In genomic region chr15:67253517-67254237, GRCh38 we compare ENCODE assay signal across 8 cellular contexts. TPM values are rescaled to one million over a fixed set of nuclear protein-coding genes. Genes with fewer than 3 reads are reported as not detected.
DNase-seq lines count a peak whose midpoint lies in the region; ATAC-seq lines count a peak whose summit lies in the region.

No MANE protein-coding gene starts in this region.

- DNase-seq in Ammon's horn (ENCODE audit: low spot score), result peak; percentile 3
- peak; percentile 20 for DNase-seq in HS-27A (ENCODE audit: low read depth)
- DNase-seq in activated T-helper 2 cell treated with anti-CD3 and anti-CD28 coated beads, Interferon-gamma antibody, Interleukin-2, Interleukin-4, amounts not matched to agents 10 μg/mL and 5 μg/mL and 100 μg/mL, durations not matched to agents 14 hours and 24 hours and 36 hours (ENCODE audit: low spot score), result no peak
- no peak for DNase-seq in stimulated activated naive CD8-positive, alpha-beta T cell treated with anti-CD3 and anti-CD28 coated beads, Interleukin-15, amount 100 ng/mL, for 72 hours
- no peak for DNase-seq in SKM-1 treated with dmso at 0.1 percent for 144 hours (lab: John Stamatoyannopoulos, UW; ENCODE audit: unreplicated experiment)
- DNase-seq in GM19238 (ENCODE audit: insufficient read length, low spot score), result no peak

- intact Hi-C loops in activated T-helper 2 cell treated with anti-CD3 and anti-CD28 coated beads, Interferon-gamma antibody, Interleukin-2, Interleukin-4, amounts not matched to agents 10 μg/mL and 5 μg/mL and 100 μg/mL, durations not matched to agents 14 hours and 24 hours and 36 hours (cut with micrococcal nuclease), result loop anchor here (1.0 to 2.0 kb wide), 2 partner anchors 12 to 307 kb away; no protein-coding TSS in a partner anchor

- peaks cover 36% of the 10 kb centered on the region for H3K4me1 Mint-ChIP-seq in activated T-helper 2 cell treated with anti-CD3 and anti-CD28 coated beads, Interferon-gamma antibody, Interleukin-2, Interleukin-4, amounts not matched to agents 10 μg/mL and 5 μg/mL and 100 μg/mL, durations not matched to agents 14 hours and 24 hours and 36 hours (ENCODE audit: low read depth)
- peaks cover 53% of the 10 kb centered on the region for H3K4me1 Mint-ChIP-seq in stimulated activated naive CD8-positive, alpha-beta T cell treated with anti-CD3 and anti-CD28 coated beads, Interleukin-15, amount 100 ng/mL, for 72 hours

- H3K4me3 ChIP-seq in iPS-18c (ENCODE audit: insufficient read depth, low read depth, low read length), result peak overlapping the region; percentile 95

- peak overlapping the region; percentile 94 for H3K4me3 Mint-ChIP-seq in activated T-helper 2 cell treated with anti-CD3 and anti-CD28 coated beads, Interferon-gamma antibody, Interleukin-2, Interleukin-4, amounts not matched to agents 10 μg/mL and 5 μg/mL and 100 μg/mL, durations not matched to agents 14 hours and 24 hours and 36 hours (ENCODE audit: low read depth)
- peak overlapping the region; percentile 97 for H3K4me3 Mint-ChIP-seq in stimulated activated naive CD8-positive, alpha-beta T cell treated with anti-CD3 and anti-CD28 coated beads, Interleukin-15, amount 100 ng/mL, for 72 hours

- no peaks in the 10 kb centered on the region for H3K9me3 Mint-ChIP-seq in activated T-helper 2 cell treated with anti-CD3 and anti-CD28 coated beads, Interferon-gamma antibody, Interleukin-2, Interleukin-4, amounts not matched to agents 10 μg/mL and 5 μg/mL and 100 μg/mL, durations not matched to agents 14 hours and 24 hours and 36 hours
- H3K9me3 Mint-ChIP-seq in stimulated activated naive CD8-positive, alpha-beta T cell treated with anti-CD3 and anti-CD28 coated beads, Interleukin-15, amount 100 ng/mL, for 72 hours, result no peaks in the 10 kb centered on the region

- peak overlapping the region; percentile 96 for H3K27ac Mint-ChIP-seq in activated T-helper 2 cell treated with anti-CD3 and anti-CD28 coated beads, Interferon-gamma antibody, Interleukin-2, Interleukin-4, amounts not matched to agents 10 μg/mL and 5 μg/mL and 100 μg/mL, durations not matched to agents 14 hours and 24 hours and 36 hours
- peak overlapping the region; percentile 97 to 98 for H3K27ac Mint-ChIP-seq in stimulated activated naive CD8-positive, alpha-beta T cell treated with anti-CD3 and anti-CD28 coated beads, Interleukin-15, amount 100 ng/mL, for 72 hours

- ATAC-seq in stimulated activated naive CD8-positive, alpha-beta T cell treated with anti-CD3 and anti-CD28 coated beads, Interleukin-15, amount 100 ng/mL, for 72 hours, result no peak
- ATAC-seq in HG03520 (IDR thresholded peaks at IDR 0.05; ENCODE audit: unreplicated experiment), result no peak

- peaks cover 12% of the 10 kb centered on the region for H3K27me3 Mint-ChIP-seq in activated T-helper 2 cell treated with anti-CD3 and anti-CD28 coated beads, Interferon-gamma antibody, Interleukin-2, Interleukin-4, amounts not matched to agents 10 μg/mL and 5 μg/mL and 100 μg/mL, durations not matched to agents 14 hours and 24 hours and 36 hours (ENCODE audit: low read depth)
- peaks cover 11% of the 10 kb centered on the region for H3K27me3 Mint-ChIP-seq in stimulated activated naive CD8-positive, alpha-beta T cell treated with anti-CD3 and anti-CD28 coated beads, Interleukin-15, amount 100 ng/mL, for 72 hours

- H3K36me3 Mint-ChIP-seq in activated T-helper 2 cell treated with anti-CD3 and anti-CD28 coated beads, Interferon-gamma antibody, Interleukin-2, Interleukin-4, amounts not matched to agents 10 μg/mL and 5 μg/mL and 100 μg/mL, durations not matched to agents 14 hours and 24 hours and 36 hours (ENCODE audit: low read depth), result peaks cover 13% of the 10 kb centered on the region

- no peaks in the 10 kb centered on the region for H3K9me3 ChIP-seq in iPS-18c (ENCODE audit: control insufficient read depth, insufficient read depth, low read length)

RNA-seq across cellular contexts. Expression of gene AAGAB, which starts 0.8 kb away (rescaled TPM):
- total RNA-seq in activated T-helper 2 cell treated with anti-CD3 and anti-CD28 coated beads, Interferon-gamma antibody, Interleukin-2, Interleukin-4, amounts not matched to agents 10 μg/mL and 5 μg/mL and 100 μg/mL, durations not matched to agents 14 hours and 24 hours and 36 hours, result 35.8 and 41.3 TPM in 2 replicates

RNA-seq across cellular contexts. Expression of gene IQCH, which starts 0.9 kb away (rescaled TPM):
- total RNA-seq in activated T-helper 2 cell treated with anti-CD3 and anti-CD28 coated beads, Interferon-gamma antibody, Interleukin-2, Interleukin-4, amounts not matched to agents 10 μg/mL and 5 μg/mL and 100 μg/mL, durations not matched to agents 14 hours and 24 hours and 36 hours, result 0.68 and 1.7 TPM in 2 replicates

Comparison
In these comparisons a context has a peak if more than half of its experiments do, and no peak if none do; other contexts are left out.
1. DNase-seq: peak in Ammon's horn (single experiment) and HS-27A (single experiment); none in activated T-helper 2 cell treated with anti-CD3 and anti-CD28 coated beads, Interferon-gamma antibody, Interleukin-2, Interleukin-4, amounts not matched to agents 10 μg/mL and 5 μg/mL and 100 μg/mL, durations not matched to agents 14 hours and 24 hours and 36 hours (single experiment), stimulated activated naive CD8-positive, alpha-beta T cell treated with anti-CD3 and anti-CD28 coated beads, Interleukin-15, amount 100 ng/mL, for 72 hours (0 of 2), SKM-1 treated with dmso at 0.1 percent for 144 hours (single experiment) and GM19238 (single experiment).